ENCODE assay signal across 17 cellular contexts in genomic region chr9:106218854-106219253, GRCh38.
DNase-seq lines count a peak whose midpoint lies in the region; ATAC-seq and TF ChIP-seq lines count a peak whose summit lies in the region.
"Had no signal": no experiment of that assay in that cellular context is flagged by ENCODE, and none has a peak within 500 bp of the region (broad histone marks: within the 10 kb centered on the region; RNA-seq: fewer than 3 reads in every experiment).

No MANE protein-coding gene starts in this region.

- peaks cover 8 to 9% of the 10 kb centered on the region in 2 donors for H3K4me1 Mint-ChIP-seq in natural killer cell
- H3K4me1 Mint-ChIP-seq: naive thymus-derived CD8-positive, alpha-beta T cell had no signal

- no peak overlapping the region for H3K4me3 Mint-ChIP-seq in natural killer cell
- H3K4me3 Mint-ChIP-seq: naive thymus-derived CD8-positive, alpha-beta T cell had no signal

- H3K27ac Mint-ChIP-seq in natural killer cell: peak overlapping the region; percentile 0 to 13
- H3K27ac Mint-ChIP-seq: naive thymus-derived CD8-positive, alpha-beta T cell had no signal

- intact Hi-C loops in natural killer cell (cut with micrococcal nuclease): no loop called here
- intact Hi-C loops in Right ventricle myocardium superior (cut with DNase I): no loop called here

- H3K9me3 Mint-ChIP-seq in natural killer cell: no peaks in the 10 kb centered on the region

- H3K27me3 Mint-ChIP-seq in natural killer cell (ENCODE audit: low read depth in 2 of 2): no peaks in the 10 kb centered on the region
- H3K27me3 Mint-ChIP-seq: naive thymus-derived CD8-positive, alpha-beta T cell had no signal

- ATAC-seq in GM19043 (IDR thresholded peaks at IDR 0.05; ENCODE audit: low read depth, unreplicated experiment): peak; percentile 60
- peak; percentile 60 for ATAC-seq in GM21825 (IDR thresholded peaks at IDR 0.05; ENCODE audit: unreplicated experiment)
- ATAC-seq in HG03175 (IDR thresholded peaks at IDR 0.05; ENCODE audit: unreplicated experiment): peak; percentile 64
- peak; percentile 61 to 88 (median 69) for ATAC-seq in natural killer cell
- ATAC-seq in Right ventricle myocardium superior (ENCODE audit: poor library complexity): no peak
- ATAC-seq: naive thymus-derived CD8-positive, alpha-beta T cell; right cardiac atrium had no signal

- DNase-seq in natural killer cell (no peak), NCI-H1092 treated with DMSO at 0.1 percent for 48 hours (lab: John Stamatoyannopoulos, UW) (no peak), Right ventricle myocardium superior (no peak), midbrain (lab: John Stamatoyannopoulos, UW) (no peak)
- DNase-seq: activated CD8-positive, alpha-beta memory T cell treated with anti-CD3 and anti-CD28 coated beads for 24 hours; activated effector memory CD4-positive, alpha-beta T cell treated with anti-CD3 and anti-CD28 coated beads, Interleukin-2, amount 50 U/mL, for 16 hours; dermis blood vessel endothelial cell; DMS153; left ventricle myocardium inferior; naive thymus-derived CD8-positive, alpha-beta T cell; NCI-H345; right cardiac atrium; SK-N-SH; stimulated activated CD4-positive, alpha-beta T cell treated with anti-CD3 and anti-CD28 coated beads, Interleukin-4, amount 100 ng/mL, for 24 hours had no signal

- H3K36me3 Mint-ChIP-seq in natural killer cell: no peaks in the 10 kb centered on the region
- H3K36me3 Mint-ChIP-seq: naive thymus-derived CD8-positive, alpha-beta T cell had no signal

- TF ChIP-seq CTCF in natural killer cell (IDR thresholded peaks at IDR 0.05): no peak
